16 cellular contexts compared by ENCODE assay signal in genomic region chr11:68809506-68809905, GRCh38. TPM values are rescaled to one million over a fixed set of nuclear protein-coding genes. Genes with fewer than 3 reads are reported as not detected.
A peak's percentile ranks its signal among the peaks of the same experiment; 100 is the strongest.
DNase-seq lines count a peak whose midpoint lies in the region; ATAC-seq and TF ChIP-seq lines count a peak whose summit lies in the region.
"Had no signal": no experiment of that assay in that cellular context is flagged by ENCODE, and none has a peak within 500 bp of the region (broad histone marks: within the 10 kb centered on the region; RNA-seq: fewer than 3 reads in every experiment).

No MANE protein-coding gene starts in this region.

- H3K4me3 Mint-ChIP-seq in T-helper 17 cell (no peak overlapping the region), osteocyte (ENCODE audit: unreplicated experiment) (no peak overlapping the region)
- H3K4me3 Mint-ChIP-seq: CD8-positive, alpha-beta memory T cell; GM23338 had no signal

- H3K36me3 ChIP-seq in BLaER1 treated with 17β-estradiol and CSF1 and Interleukin-3, amounts not matched to agents 10 nM and 100 nM = peaks cover 11 to 58% (median 33%) of the 10 kb centered on the region in 11 experiments; a peak in 19 of 22 replicates

- no peak for TF ChIP-seq CTCF in fibroblast of villous mesenchyme (IDR thresholded peaks at IDR 0.05; ENCODE audit: insufficient read depth, low read depth, low read length)
- no peak for TF ChIP-seq CTCF in osteocyte (IDR thresholded peaks at IDR 0.05)

- peak overlapping the region in 7 of 11 experiments; percentile 15 to 72 (median 42); a peak in 13 of 22 replicates for H3K4me2 ChIP-seq in BLaER1 treated with 17β-estradiol and CSF1 and Interleukin-3, amounts not matched to agents 10 nM and 100 nM
- H3K4me2 ChIP-seq: GM23338 had no signal

- DNase-seq in T-helper 17 cell (no peak), fibroblast of villous mesenchyme (ENCODE audit: low read depth) (peak; percentile 38), osteocyte (ENCODE audit: extremely low spot score, unreplicated experiment) (no peak), AML-193 (lab: John Stamatoyannopoulos, UW) (no peak), HPDE6-E6E7 (ENCODE audit: extremely low spot score) (no peak)
- DNase-seq: CD8-positive, alpha-beta memory T cell; DND-41; GDM1; MM.1S; NCI-H187 treated with DMSO at 0.1 percent for 48 hours; NCI-H774; SHP77 treated with DMSO at 0.1 percent for 48 hours had no signal

- H3K27ac ChIP-seq in BLaER1 treated with 17β-estradiol and CSF1 and Interleukin-3, amounts not matched to agents 10 nM and 100 nM = no peak overlapping the region

- H3K27ac Mint-ChIP-seq in T-helper 17 cell (peak overlapping the region; percentile 32), osteocyte (ENCODE audit: unreplicated experiment) (peak overlapping the region; percentile 57)
- H3K27ac Mint-ChIP-seq: GM23338 had no signal

- H3K4me1 Mint-ChIP-seq in T-helper 17 cell = no peaks in the 10 kb centered on the region
- peaks cover 21% of the 10 kb centered on the region for H3K4me1 Mint-ChIP-seq in osteocyte (ENCODE audit: unreplicated experiment)
- H3K4me1 Mint-ChIP-seq: GM23338 had no signal

- no peaks in the 10 kb centered on the region for H3K9me3 Mint-ChIP-seq in osteocyte (ENCODE audit: unreplicated experiment)
- H3K9me3 Mint-ChIP-seq: CD8-positive, alpha-beta memory T cell; GM23338 had no signal

- H3K36me3 Mint-ChIP-seq in T-helper 17 cell (ENCODE audit: low read depth) = peaks cover 4% of the 10 kb centered on the region
- H3K36me3 Mint-ChIP-seq in osteocyte (ENCODE audit: unreplicated experiment) = peaks cover 40% of the 10 kb centered on the region

- no peaks in the 10 kb centered on the region; a peak in 2 of 22 replicates for H3K9me3 ChIP-seq in BLaER1 treated with 17β-estradiol and CSF1 and Interleukin-3, amounts not matched to agents 10 nM and 100 nM (replicated peaks in 1 of 11)
- no peaks in the 10 kb centered on the region for H3K9me3 ChIP-seq in T-helper 17 cell (ENCODE audit: control insufficient read depth, low read length, poor library complexity, severe bottlenecking)

- no peak for ATAC-seq in T-helper 17 cell
- no peak for ATAC-seq in HG03521 (IDR thresholded peaks at IDR 0.05; ENCODE audit: unreplicated experiment)
- ATAC-seq in HG02981 (IDR thresholded peaks at IDR 0.05; ENCODE audit: unreplicated experiment) = no peak
- ATAC-seq: GM23338 had no signal

- H4K20me1 ChIP-seq in BLaER1 treated with 17β-estradiol and CSF1 and Interleukin-3, amounts not matched to agents 10 nM and 100 nM = peaks cover 0 to 54% (median 17%) of the 10 kb centered on the region in 11 experiments; a peak in 12 of 22 replicates

- peak overlapping the region in 2 of 11 experiments; percentile 18 to 28; a peak in 2 of 22 replicates for H3K9ac ChIP-seq in BLaER1 treated with 17β-estradiol and CSF1 and Interleukin-3, amounts not matched to agents 10 nM and 100 nM

- H3K4me1 ChIP-seq in BLaER1 treated with 17β-estradiol and CSF1 and Interleukin-3, amounts not matched to agents 10 nM and 100 nM = peaks cover 16 to 53% (median 46%) of the 10 kb centered on the region in 10 experiments

- 0 out of 22 replicates have a peak, but pooled peaks cover 0 to 4% (median 0%) of the 10 kb centered on the region in 11 experiments for H3K27me3 ChIP-seq in BLaER1 treated with 17β-estradiol and CSF1 and Interleukin-3, amounts not matched to agents 10 nM and 100 nM

- H3K27me3 Mint-ChIP-seq in T-helper 17 cell (no peaks in the 10 kb centered on the region), osteocyte (ENCODE audit: unreplicated experiment) (no peaks in the 10 kb centered on the region)
- H3K27me3 Mint-ChIP-seq: CD8-positive, alpha-beta memory T cell had no signal

- H3K4me3 ChIP-seq in BLaER1 treated with 17β-estradiol and CSF1 and Interleukin-3, amounts not matched to agents 10 nM and 100 nM = no peak overlapping the region
- no peak overlapping the region for H3K4me3 ChIP-seq in fibroblast of villous mesenchyme (ENCODE audit: low read depth, low read length)
- H3K4me3 ChIP-seq: GM23338 had no signal

RNA-seq across cellular contexts. Expression of gene CPT1A, which starts 32.2 kb away (rescaled TPM):
- total RNA-seq in T-helper 17 cell = 10 to 100 TPM; 29.5 to 33.3 TPM
- 28.7 and 39.7 TPM in 2 replicates for total RNA-seq in fibroblast of villous mesenchyme
- total RNA-seq in osteocyte = 109 and 117 TPM in 2 replicates

RNA-seq across cellular contexts. Expression of gene TESMIN, which starts 58.2 kb away (rescaled TPM):
- total RNA-seq in T-helper 17 cell = 1 to 10 TPM; 5.0 to 5.5 TPM
- total RNA-seq in fibroblast of villous mesenchyme = 0.32 and 2.6 TPM in 2 replicates
- 0.55 and 0.56 TPM in 2 replicates for total RNA-seq in osteocyte
